Comparison of ENCODE assay signal across 1 cellular context in the genomic region with DNA sequence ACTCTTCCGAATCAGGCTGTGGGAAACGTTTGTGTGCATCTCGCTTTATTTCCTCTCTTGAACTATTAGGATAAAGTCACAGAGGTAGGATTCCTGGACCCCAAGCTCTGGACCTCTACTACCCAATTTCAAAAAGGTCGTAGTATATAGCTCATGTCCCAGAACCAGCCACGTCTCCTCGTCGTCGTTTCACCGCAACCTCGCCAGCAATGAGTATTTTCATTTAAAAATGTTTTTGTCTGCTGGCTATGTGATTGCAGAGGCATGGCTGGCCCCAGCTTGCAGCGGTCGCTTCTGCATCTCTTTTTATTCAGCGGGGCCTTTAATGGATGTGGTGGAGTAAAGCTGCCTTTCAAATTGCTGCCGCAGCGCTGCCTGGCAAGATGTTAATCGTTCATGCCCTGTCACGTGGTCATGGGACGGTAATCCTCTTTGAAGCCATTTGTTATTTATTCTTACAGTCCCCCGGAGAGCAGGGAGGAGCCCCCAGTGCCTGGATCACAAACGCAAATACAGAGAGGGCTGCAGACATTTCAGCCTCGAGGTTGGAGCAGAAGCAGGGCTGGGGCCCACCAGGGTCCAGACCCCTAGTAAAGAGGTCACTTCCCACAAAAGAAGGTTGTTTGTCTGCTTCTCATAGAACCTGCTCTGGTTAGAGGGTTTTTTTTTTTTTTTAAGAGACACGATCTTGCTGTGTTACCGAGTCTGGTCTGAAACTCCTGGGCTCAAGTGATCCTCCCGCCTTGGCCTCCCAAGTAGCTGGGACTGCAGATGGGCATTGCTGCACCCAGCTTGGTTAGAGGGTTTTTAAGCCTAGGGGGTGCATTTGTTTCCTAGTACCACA.
TF ChIP-seq lines count a peak whose summit lies in the region.

No MANE protein-coding gene starts in this region.

TF ChIP-seq in HepG2, 621 proteins besides CTCF, POLR2A, EP300 and RAD21 (continued from another document and continues in another):
- TF ChIP-seq, protein P1, sequence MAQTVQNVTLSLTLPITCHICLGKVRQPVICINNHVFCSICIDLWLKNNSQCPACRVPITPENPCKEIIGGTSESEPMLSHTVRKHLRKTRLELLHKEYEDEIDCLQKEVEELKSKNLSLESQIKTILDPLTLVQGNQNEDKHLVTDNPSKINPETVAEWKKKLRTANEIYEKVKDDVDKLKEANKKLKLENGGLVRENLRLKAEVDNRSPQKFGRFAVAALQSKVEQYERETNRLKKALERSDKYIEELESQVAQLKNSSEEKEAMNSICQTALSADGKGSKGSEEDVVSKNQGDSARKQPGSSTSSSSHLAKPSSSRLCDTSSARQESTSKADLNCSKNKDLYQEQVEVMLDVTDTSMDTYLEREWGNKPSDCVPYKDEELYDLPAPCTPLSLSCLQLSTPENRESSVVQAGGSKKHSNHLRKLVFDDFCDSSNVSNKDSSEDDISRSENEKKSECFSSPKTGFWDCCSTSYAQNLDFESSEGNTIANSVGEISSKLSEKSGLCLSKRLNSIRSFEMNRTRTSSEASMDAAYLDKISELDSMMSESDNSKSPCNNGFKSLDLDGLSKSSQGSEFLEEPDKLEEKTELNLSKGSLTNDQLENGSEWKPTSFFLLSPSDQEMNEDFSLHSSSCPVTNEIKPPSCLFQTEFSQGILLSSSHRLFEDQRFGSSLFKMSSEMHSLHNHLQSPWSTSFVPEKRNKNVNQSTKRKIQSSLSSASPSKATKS (CRISPR knock-in tag; IDR thresholded peaks at IDR 0.05): no peak
- TF ChIP-seq SMAD9 (CRISPR knock-in tag; IDR thresholded peaks at IDR 0.05) (no peak), ZBTB46 (CRISPR knock-in tag; IDR thresholded peaks at IDR 0.05; ENCODE audit: borderline replicate concordance) (no peak), PHF8 (CRISPR knock-in tag; IDR thresholded peaks at IDR 0.05) (no peak), FOSL2 (CRISPR knock-in tag; IDR thresholded peaks at IDR 0.05) (no peak), TOPORS (CRISPR knock-in tag; IDR thresholded peaks at IDR 0.05) (no peak), NR2F1 (CRISPR knock-in tag; IDR thresholded peaks at IDR 0.05) (no peak), WIZ (CRISPR knock-in tag; IDR thresholded peaks at IDR 0.05) (no peak), SAP130 (CRISPR knock-in tag; IDR thresholded peaks at IDR 0.05; ENCODE audit: low read depth) (peak; percentile 18; the same call in 1 of the 2 replicates), ZNF652 (CRISPR knock-in tag; IDR thresholded peaks at IDR 0.05; ENCODE audit: borderline replicate concordance, low read depth) (no peak), SALL1 (CRISPR knock-in tag; IDR thresholded peaks at IDR 0.05) (no peak), FIP1L1 (IDR thresholded peaks at IDR 0.05; ENCODE audit: borderline replicate concordance, insufficient read depth, low read depth, low read length) (no peak), TCF7 (IDR thresholded peaks at IDR 0.05; ENCODE audit: low read depth) (peak; percentile 69), BRCA1 (CRISPR knock-in tag; IDR thresholded peaks at IDR 0.05) (no peak), ZBTB7B (CRISPR knock-in tag; IDR thresholded peaks at IDR 0.05) (peak; percentile 60; the same call in 1 of the 2 replicates), ZNF883 (CRISPR knock-in tag; IDR thresholded peaks at IDR 0.05; ENCODE audit: not compliant biosample characterization) (no peak), ZNF431 (CRISPR knock-in tag; IDR thresholded peaks at IDR 0.05; ENCODE audit: borderline replicate concordance, low read depth) (no peak), ZNF207 (IDR thresholded peaks at IDR 0.05; ENCODE audit: borderline replicate concordance) (no peak), ZNF350 (CRISPR knock-in tag; IDR thresholded peaks at IDR 0.05; ENCODE audit: borderline replicate concordance, low read depth) (no peak), ZNF501 (CRISPR knock-in tag; IDR thresholded peaks at IDR 0.05) (no peak), KLF6 (CRISPR knock-in tag; IDR thresholded peaks at IDR 0.05) (no peak), ZNF430 (CRISPR knock-in tag; IDR thresholded peaks at IDR 0.05) (0 out of 2 replicates have a peak, but pooled peaks have one; percentile 47), POLR2G (IDR thresholded peaks at IDR 0.05; ENCODE audit: low read depth, low read length) (no peak), TSC22D2 (CRISPR knock-in tag; IDR thresholded peaks at IDR 0.05; ENCODE audit: borderline replicate concordance) (no peak), ZNF605 (CRISPR knock-in tag; IDR thresholded peaks at IDR 0.05) (0 out of 2 replicates have a peak, but pooled peaks have one; percentile 18), TBP (CRISPR knock-in tag; IDR thresholded peaks at IDR 0.05) (no peak), ZBTB49 (CRISPR knock-in tag; IDR thresholded peaks at IDR 0.05; ENCODE audit: borderline replicate concordance) (no peak), GATAD2A (CRISPR knock-in tag; IDR thresholded peaks at IDR 0.05) (0 out of 2 replicates have a peak, but pooled peaks have one; percentile 15), MTF2 (CRISPR knock-in tag; IDR thresholded peaks at IDR 0.05; ENCODE audit: borderline replicate concordance) (no peak), THRA (CRISPR knock-in tag; IDR thresholded peaks at IDR 0.05; ENCODE audit: borderline replicate concordance) (no peak)
- TF ChIP-seq, protein P2, sequence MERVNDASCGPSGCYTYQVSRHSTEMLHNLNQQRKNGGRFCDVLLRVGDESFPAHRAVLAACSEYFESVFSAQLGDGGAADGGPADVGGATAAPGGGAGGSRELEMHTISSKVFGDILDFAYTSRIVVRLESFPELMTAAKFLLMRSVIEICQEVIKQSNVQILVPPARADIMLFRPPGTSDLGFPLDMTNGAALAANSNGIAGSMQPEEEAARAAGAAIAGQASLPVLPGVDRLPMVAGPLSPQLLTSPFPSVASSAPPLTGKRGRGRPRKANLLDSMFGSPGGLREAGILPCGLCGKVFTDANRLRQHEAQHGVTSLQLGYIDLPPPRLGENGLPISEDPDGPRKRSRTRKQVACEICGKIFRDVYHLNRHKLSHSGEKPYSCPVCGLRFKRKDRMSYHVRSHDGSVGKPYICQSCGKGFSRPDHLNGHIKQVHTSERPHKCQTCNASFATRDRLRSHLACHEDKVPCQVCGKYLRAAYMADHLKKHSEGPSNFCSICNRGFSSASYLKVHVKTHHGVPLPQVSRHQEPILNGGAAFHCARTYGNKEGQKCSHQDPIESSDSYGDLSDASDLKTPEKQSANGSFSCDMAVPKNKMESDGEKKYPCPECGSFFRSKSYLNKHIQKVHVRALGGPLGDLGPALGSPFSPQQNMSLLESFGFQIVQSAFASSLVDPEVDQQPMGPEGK (CRISPR knock-in tag; IDR thresholded peaks at IDR 0.05): peak; percentile 86
- TF ChIP-seq, protein P3, sequence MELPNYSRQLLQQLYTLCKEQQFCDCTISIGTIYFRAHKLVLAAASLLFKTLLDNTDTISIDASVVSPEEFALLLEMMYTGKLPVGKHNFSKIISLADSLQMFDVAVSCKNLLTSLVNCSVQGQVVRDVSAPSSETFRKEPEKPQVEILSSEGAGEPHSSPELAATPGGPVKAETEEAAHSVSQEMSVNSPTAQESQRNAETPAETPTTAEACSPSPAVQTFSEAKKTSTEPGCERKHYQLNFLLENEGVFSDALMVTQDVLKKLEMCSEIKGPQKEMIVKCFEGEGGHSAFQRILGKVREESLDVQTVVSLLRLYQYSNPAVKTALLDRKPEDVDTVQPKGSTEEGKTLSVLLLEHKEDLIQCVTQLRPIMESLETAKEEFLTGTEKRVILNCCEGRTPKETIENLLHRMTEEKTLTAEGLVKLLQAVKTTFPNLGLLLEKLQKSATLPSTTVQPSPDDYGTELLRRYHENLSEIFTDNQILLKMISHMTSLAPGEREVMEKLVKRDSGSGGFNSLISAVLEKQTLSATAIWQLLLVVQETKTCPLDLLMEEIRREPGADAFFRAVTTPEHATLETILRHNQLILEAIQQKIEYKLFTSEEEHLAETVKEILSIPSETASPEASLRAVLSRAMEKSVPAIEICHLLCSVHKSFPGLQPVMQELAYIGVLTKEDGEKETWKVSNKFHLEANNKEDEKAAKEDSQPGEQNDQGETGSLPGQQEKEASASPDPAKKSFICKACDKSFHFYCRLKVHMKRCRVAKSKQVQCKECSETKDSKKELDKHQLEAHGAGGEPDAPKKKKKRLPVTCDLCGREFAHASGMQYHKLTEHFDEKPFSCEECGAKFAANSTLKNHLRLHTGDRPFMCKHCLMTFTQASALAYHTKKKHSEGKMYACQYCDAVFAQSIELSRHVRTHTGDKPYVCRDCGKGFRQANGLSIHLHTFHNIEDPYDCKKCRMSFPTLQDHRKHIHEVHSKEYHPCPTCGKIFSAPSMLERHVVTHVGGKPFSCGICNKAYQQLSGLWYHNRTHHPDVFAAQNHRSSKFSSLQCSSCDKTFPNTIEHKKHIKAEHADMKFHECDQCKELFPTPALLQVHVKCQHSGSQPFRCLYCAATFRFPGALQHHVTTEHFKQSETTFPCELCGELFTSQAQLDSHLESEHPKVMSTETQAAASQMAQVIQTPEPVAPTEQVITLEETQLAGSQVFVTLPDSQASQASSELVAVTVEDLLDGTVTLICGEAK (IDR thresholded peaks at IDR 0.05): no peak
- TF ChIP-seq, protein P3 (CRISPR knock-in tag; IDR thresholded peaks at IDR 0.05): no peak
- TF ChIP-seq, protein P4, sequence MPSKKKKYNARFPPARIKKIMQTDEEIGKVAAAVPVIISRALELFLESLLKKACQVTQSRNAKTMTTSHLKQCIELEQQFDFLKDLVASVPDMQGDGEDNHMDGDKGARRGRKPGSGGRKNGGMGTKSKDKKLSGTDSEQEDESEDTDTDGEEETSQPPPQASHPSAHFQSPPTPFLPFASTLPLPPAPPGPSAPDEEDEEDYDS (CRISPR knock-in tag; IDR thresholded peaks at IDR 0.05): no peak
- TF ChIP-seq, protein P5, sequence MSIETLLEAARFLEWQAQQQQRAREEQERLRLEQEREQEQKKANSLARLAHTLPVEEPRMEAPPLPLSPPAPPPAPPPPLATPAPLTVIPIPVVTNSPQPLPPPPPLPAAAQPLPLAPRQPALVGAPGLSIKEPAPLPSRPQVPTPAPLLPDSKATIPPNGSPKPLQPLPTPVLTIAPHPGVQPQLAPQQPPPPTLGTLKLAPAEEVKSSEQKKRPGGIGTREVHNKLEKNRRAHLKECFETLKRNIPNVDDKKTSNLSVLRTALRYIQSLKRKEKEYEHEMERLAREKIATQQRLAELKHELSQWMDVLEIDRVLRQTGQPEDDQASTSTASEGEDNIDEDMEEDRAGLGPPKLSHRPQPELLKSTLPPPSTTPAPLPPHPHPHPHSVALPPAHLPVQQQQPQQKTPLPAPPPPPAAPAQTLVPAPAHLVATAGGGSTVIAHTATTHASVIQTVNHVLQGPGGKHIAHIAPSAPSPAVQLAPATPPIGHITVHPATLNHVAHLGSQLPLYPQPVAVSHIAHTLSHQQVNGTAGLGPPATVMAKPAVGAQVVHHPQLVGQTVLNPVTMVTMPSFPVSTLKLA (IDR thresholded peaks at IDR 0.05): no peak
